In the genomic region with DNA sequence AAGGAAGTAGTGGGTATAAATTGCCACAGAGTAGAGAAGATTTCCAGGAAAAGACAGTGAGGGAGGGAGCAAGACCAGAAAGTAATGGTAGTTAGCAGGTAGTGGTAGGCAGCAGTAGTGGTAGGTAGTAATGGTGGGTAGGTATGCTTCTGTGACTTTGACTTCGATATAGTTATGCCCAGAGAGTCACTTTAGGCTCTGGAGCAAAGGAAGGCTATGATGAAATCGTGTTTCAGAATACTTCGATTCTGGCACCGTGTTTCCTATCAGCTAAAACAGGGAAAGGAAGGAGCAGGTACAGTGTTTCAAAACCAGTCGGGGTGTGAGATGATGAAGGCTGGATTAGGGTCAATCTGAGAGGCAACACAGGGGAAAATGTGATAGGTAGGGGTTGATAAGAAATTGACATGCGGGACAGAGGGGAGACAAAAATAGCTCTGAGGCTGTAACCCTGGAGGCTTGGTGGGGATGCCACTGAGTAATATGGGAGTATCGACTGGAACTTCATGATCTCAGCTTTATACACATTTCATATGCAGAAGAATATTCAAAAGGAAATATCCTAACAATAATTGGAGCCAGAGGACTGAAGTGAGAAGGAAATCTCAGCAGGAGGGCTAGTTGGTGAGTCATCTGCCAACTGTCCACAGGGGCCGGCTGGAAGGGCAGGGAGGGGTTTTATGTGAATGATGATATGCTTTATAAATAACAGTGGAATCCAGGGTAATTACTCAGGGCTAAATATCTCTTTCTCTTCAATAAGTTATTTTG, we compare ENCODE assay signal across 11 cellular contexts.
A peak's percentile ranks its signal among the peaks of the same experiment; 100 is the strongest.
DNase-seq lines count a peak whose midpoint lies in the region; ATAC-seq lines count a peak whose summit lies in the region.
"Had no signal": no experiment of that assay in that cellular context is flagged by ENCODE, and none has a peak within 500 bp of the region (broad histone marks: within the 10 kb centered on the region; RNA-seq: fewer than 3 reads in every experiment).

No MANE protein-coding gene starts in this region.

- peak; percentile 12 to 50 for DNase-seq in NCI-H524 (lab: John Stamatoyannopoulos, UW)
- no peak for DNase-seq in NCI-H524 treated with DMSO at 0.1 percent for 48 hours (lab: John Stamatoyannopoulos, UW)
- peak; percentile 55 for DNase-seq in SW480 (ENCODE audit: low spot score)
- peak; percentile 85 for DNase-seq in glomerular visceral epithelial cell (ENCODE audit: extremely low spot score)
- DNase-seq in GF-D8 (lab: John Stamatoyannopoulos, UW), result no peak
- DNase-seq in activated CD4-positive, alpha-beta T cell treated with anti-CD3 and anti-CD28 coated beads, Interleukin-2, amount 50 U/mL, for 4 hours, result no peak
- DNase-seq in activated CD8-positive, alpha-beta memory T cell treated with anti-CD3 and anti-CD28 coated beads, Interleukin-2, amount 50 U/mL, for 48 hours, result no peak
- DNase-seq: CD4-positive, CD25-positive, alpha-beta regulatory T cell; islet precursor cell; stimulated activated CD4-positive, alpha-beta T cell treated with anti-CD3 and anti-CD28 coated beads, Interleukin-1b, Interleukin-23, amount 100 ng/mL, for 48 hours had no signal

- no peak for ATAC-seq in GM21619 (IDR thresholded peaks at IDR 0.05; ENCODE audit: unreplicated experiment)

Comparison
In these comparisons a context has a peak if more than half of its experiments do, and no peak if none do; other contexts are left out.
1. DNase-seq: peak in NCI-H524 (2 of 2), SW480 (single experiment) and glomerular visceral epithelial cell (single experiment); none in NCI-H524 treated with DMSO at 0.1 percent for 48 hours (single experiment), GF-D8 (single experiment), activated CD4-positive, alpha-beta T cell treated with anti-CD3 and anti-CD28 coated beads, Interleukin-2, amount 50 U/mL, for 4 hours (0 of 2) and activated CD8-positive, alpha-beta memory T cell treated with anti-CD3 and anti-CD28 coated beads, Interleukin-2, amount 50 U/mL, for 48 hours (single experiment).